In the genomic region with DNA sequence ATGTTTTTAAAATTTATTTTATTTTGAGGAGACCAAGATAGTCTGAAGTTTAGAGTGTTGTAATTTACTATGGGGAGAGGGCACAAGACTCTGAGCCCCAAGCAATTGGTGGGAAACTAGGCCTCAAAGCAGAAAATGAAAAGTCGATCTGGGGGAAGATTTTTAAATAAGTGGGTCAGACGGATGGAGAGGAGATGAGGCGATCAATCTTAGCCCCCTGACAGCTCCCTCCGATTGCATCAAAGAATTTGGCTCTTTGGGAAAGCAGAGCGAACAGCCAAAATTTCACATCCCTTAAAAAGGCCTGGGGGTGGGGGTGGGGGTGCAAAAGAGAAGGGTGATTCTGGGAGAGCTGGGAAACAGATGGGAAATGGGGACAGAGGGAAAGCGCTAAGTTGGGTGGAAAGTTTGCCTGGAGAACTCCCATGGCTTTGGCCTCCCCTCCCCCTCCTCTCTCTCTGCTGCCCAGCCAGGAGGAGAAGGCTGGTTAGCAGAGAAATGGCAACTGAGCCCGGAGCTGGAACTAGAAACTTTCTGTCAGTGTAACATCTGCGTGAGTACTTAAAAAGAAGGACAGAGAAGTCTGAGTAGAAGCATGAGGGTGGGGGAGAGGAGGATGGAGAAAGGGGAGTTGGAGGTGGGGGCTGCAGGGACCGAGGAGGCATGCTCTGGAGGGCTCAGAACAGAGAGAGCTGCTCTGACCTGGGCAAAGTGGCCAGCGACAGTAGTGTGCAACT, we compare ENCODE assay signal across 8 cellular contexts. TPM values are rescaled to one million over a fixed set of nuclear protein-coding genes. Genes with fewer than 3 reads are reported as not detected.
DNase-seq lines count a peak whose midpoint lies in the region; ATAC-seq lines count a peak whose summit lies in the region.
"Had no signal": no experiment of that assay in that cellular context is flagged by ENCODE, and none has a peak within 500 bp of the region (broad histone marks: within the 10 kb centered on the region; RNA-seq: fewer than 3 reads in every experiment).

No MANE protein-coding gene starts in this region.

- H3K36me3 Mint-ChIP-seq in activated CD8-positive, alpha-beta T cell treated with anti-CD3 and anti-CD28 coated beads, Interleukin-2, amount 10 ng/mL, durations not matched to agents 7 days and 5 days (ENCODE audit: low read depth) = peaks cover 16% of the 10 kb centered on the region

- CTCF ChIA-PET in activated CD8-positive, alpha-beta T cell treated with anti-CD3 and anti-CD28 coated beads, Interleukin-2, amount 10 ng/mL, durations not matched to agents 7 days and 5 days (lab: Charles Lee) = interaction anchor here (1.0 to 4.1 kb wide), 5 partner anchors 28 to 54 kb away, joined by 3 to 28 read pairs (median 5); no protein-coding TSS in a partner anchor

- peak overlapping the region; percentile 81 for H3K27ac Mint-ChIP-seq in activated CD8-positive, alpha-beta T cell treated with anti-CD3 and anti-CD28 coated beads, Interleukin-2, amount 10 ng/mL, durations not matched to agents 7 days and 5 days

- ATAC-seq in activated CD8-positive, alpha-beta T cell treated with anti-CD3 and anti-CD28 coated beads, Interleukin-2, amount 10 ng/mL, durations not matched to agents 7 days and 5 days = peak; percentile 1

- H3K9ac ChIP-seq in ES-I3 (ENCODE audit: low read depth, low read length) = peak overlapping the region; percentile 32; the same call in 1 of the 2 replicates

- H3K4me1 ChIP-seq in ES-I3 (ENCODE audit: insufficient read depth, low read length) = peaks cover 49% of the 10 kb centered on the region
- H3K4me1 ChIP-seq in mesodermal cell (ENCODE audit: control insufficient read depth, insufficient read depth, low read length, poor library complexity, severe bottlenecking) = peaks cover 49% of the 10 kb centered on the region

- DNase-seq in activated CD8-positive, alpha-beta T cell treated with anti-CD3 and anti-CD28 coated beads, Interleukin-2, amount 10 ng/mL, durations not matched to agents 7 days and 5 days = no peak
- no peak for DNase-seq in stimulated activated CD4-positive, alpha-beta T cell treated with anti-CD3 and anti-CD28 coated beads, Interleukin-4, amount 100 ng/mL, for 24 hours
- no peak for DNase-seq in NCI-H2029 treated with DMSO at 0.1 percent for 48 hours (lab: John Stamatoyannopoulos, UW)
- no peak for DNase-seq in NCI-H748 (lab: John Stamatoyannopoulos, UW; ENCODE audit: unreplicated experiment)
- DNase-seq: activated CD4-positive, CD25-positive, alpha-beta regulatory T cell treated with anti-CD3 and anti-CD28 coated beads, Interleukin-2, amount 50 U/mL, for 72 hours; kidney glomerular epithelial cell had no signal

- POLR2A ChIA-PET in activated CD8-positive, alpha-beta T cell treated with anti-CD3 and anti-CD28 coated beads, Interleukin-2, amount 10 ng/mL, durations not matched to agents 7 days and 5 days (lab: Charles Lee) = interaction anchor here (0.6 to 0.7 kb wide), 3 partner anchors 10 to 644 kb away, joined by 3 to 5 read pairs (median 3); no protein-coding TSS in a partner anchor

- 2 to 4% methylated on average over 4 of the region's 10 CpGs for WGBS in mesodermal cell (ENCODE audit: insufficient coverage in 2 of 2), 2 experiments

- H3K36me3 ChIP-seq in ES-I3 (ENCODE audit: insufficient read depth, low read length) (no peaks in the 10 kb centered on the region), mesodermal cell (ENCODE audit: control insufficient read depth, insufficient read depth, low read length) (peaks cover 10% of the 10 kb centered on the region)

- peak overlapping the region; percentile 95 for H3K27ac ChIP-seq in mesodermal cell (ENCODE audit: low read depth, low read length, severe bottlenecking)

- peak overlapping the region; percentile 57 for H3K4me3 ChIP-seq in mesodermal cell (ENCODE audit: extremely low read depth, insufficient read depth, low read length, poor library complexity, severe bottlenecking)

- H3K9me3 Mint-ChIP-seq in activated CD8-positive, alpha-beta T cell treated with anti-CD3 and anti-CD28 coated beads, Interleukin-2, amount 10 ng/mL, durations not matched to agents 7 days and 5 days (ENCODE audit: insufficient read depth) = no peaks in the 10 kb centered on the region

- peaks cover 57% of the 10 kb centered on the region for H3K4me1 Mint-ChIP-seq in activated CD8-positive, alpha-beta T cell treated with anti-CD3 and anti-CD28 coated beads, Interleukin-2, amount 10 ng/mL, durations not matched to agents 7 days and 5 days (ENCODE audit: low read depth)

- peaks cover 2% of the 10 kb centered on the region for H3K27me3 Mint-ChIP-seq in activated CD8-positive, alpha-beta T cell treated with anti-CD3 and anti-CD28 coated beads, Interleukin-2, amount 10 ng/mL, durations not matched to agents 7 days and 5 days (ENCODE audit: low read depth)

- H3K4me3 Mint-ChIP-seq in activated CD8-positive, alpha-beta T cell treated with anti-CD3 and anti-CD28 coated beads, Interleukin-2, amount 10 ng/mL, durations not matched to agents 7 days and 5 days = peak overlapping the region; percentile 64

- H3K9me3 ChIP-seq in ES-I3 (ENCODE audit: control insufficient read depth, insufficient read depth, low read length) (no peaks in the 10 kb centered on the region), mesodermal cell (ENCODE audit: control insufficient read depth, low read length) (no peaks in the 10 kb centered on the region)

RNA-seq across cellular contexts. Expression of a gene that starts 1.4 kb away (rescaled TPM):
- total RNA-seq in activated CD8-positive, alpha-beta T cell treated with anti-CD3 and anti-CD28 coated beads, Interleukin-2, amount 10 ng/mL, durations not matched to agents 7 days and 5 days = 10 to 100 TPM; 15.7 to 17.7 TPM
- 53.6 TPM for polyA plus RNA-seq in mesodermal cell (2013, experiment 1 of 2)
- polyA plus RNA-seq in mesodermal cell (2013, experiment 2 of 2) = 52.0 TPM

RNA-seq across cellular contexts. Expression of a gene that starts 15.5 kb away (rescaled TPM):
- total RNA-seq in activated CD8-positive, alpha-beta T cell treated with anti-CD3 and anti-CD28 coated beads, Interleukin-2, amount 10 ng/mL, durations not matched to agents 7 days and 5 days = not detected
- polyA plus RNA-seq in mesodermal cell (2013, experiment 1 of 2) = 10.0 TPM
- 14.1 TPM for polyA plus RNA-seq in mesodermal cell (2013, experiment 2 of 2)

RNA-seq across cellular contexts. Expression of a gene that starts 31.8 kb away (rescaled TPM):
- 1 to 10 TPM; 5.7 to 6.1 TPM for total RNA-seq in activated CD8-positive, alpha-beta T cell treated with anti-CD3 and anti-CD28 coated beads, Interleukin-2, amount 10 ng/mL, durations not matched to agents 7 days and 5 days
- 6.6 TPM for polyA plus RNA-seq in mesodermal cell (2013, experiment 1 of 2)
- polyA plus RNA-seq in mesodermal cell (2013, experiment 2 of 2) = 7.8 TPM

RNA-seq across cellular contexts. Expression of a gene that starts 43.7 kb away (rescaled TPM):
- total RNA-seq in activated CD8-positive, alpha-beta T cell treated with anti-CD3 and anti-CD28 coated beads, Interleukin-2, amount 10 ng/mL, durations not matched to agents 7 days and 5 days = 10 to 100 TPM in 1 of 2 experiments, 1 to 10 TPM in 1; 8.2 to 10.3 TPM
- polyA plus RNA-seq in mesodermal cell (2013, experiment 1 of 2) = 28.7 TPM
- polyA plus RNA-seq in mesodermal cell (2013, experiment 2 of 2) = 27.8 TPM

RNA-seq across cellular contexts. Expression of a gene that starts 47.2 kb away (rescaled TPM):
- total RNA-seq in activated CD8-positive, alpha-beta T cell treated with anti-CD3 and anti-CD28 coated beads, Interleukin-2, amount 10 ng/mL, durations not matched to agents 7 days and 5 days = not detected
- polyA plus RNA-seq in mesodermal cell (2013, experiment 1 of 2) = 13.7 TPM
- polyA plus RNA-seq in mesodermal cell (2013, experiment 2 of 2) = 15.0 TPM
